Comparison of ENCODE assay signal across 1 cellular context in genomic region chr17:68228817-68229570, GRCh38.
TF ChIP-seq lines count a peak whose summit lies in the region.

No MANE protein-coding gene starts in this region.

TF ChIP-seq in H1, 55 proteins besides CTCF, POLR2A, EP300 and RAD21:
- TF ChIP-seq ASH2L (IDR thresholded peaks at IDR 0.05; ENCODE audit: low read length) (no peak), NANOG (IDR thresholded peaks at IDR 0.05; ENCODE audit: insufficient read depth, low read depth, low read length, poor library complexity, severe bottlenecking) (no peak), CEBPB (IDR thresholded peaks at IDR 0.05; ENCODE audit: low read depth, low read length) (no peak), HDAC2 (IDR thresholded peaks at IDR 0.05; ENCODE audit: borderline replicate concordance in 1 of 2, low read depth in 2 of 2, low read length in 2 of 2) (no peak)
- TF ChIP-seq, protein P1, sequence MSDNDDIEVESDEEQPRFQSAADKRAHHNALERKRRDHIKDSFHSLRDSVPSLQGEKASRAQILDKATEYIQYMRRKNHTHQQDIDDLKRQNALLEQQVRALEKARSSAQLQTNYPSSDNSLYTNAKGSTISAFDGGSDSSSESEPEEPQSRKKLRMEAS (IDR thresholded peaks at IDR 0.05): no peak
